Comparison of ENCODE assay signal across 15 cellular contexts in genomic region chr10:47354162-47354561, GRCh38. TPM values are rescaled to one million over a fixed set of nuclear protein-coding genes. Genes with fewer than 3 reads are reported as not detected.
DNase-seq lines count a peak whose midpoint lies in the region; ATAC-seq and TF ChIP-seq lines count a peak whose summit lies in the region.
"Had no signal": no experiment of that assay in that cellular context is flagged by ENCODE, and none has a peak within 500 bp of the region (broad histone marks: within the 10 kb centered on the region; RNA-seq: fewer than 3 reads in every experiment).

No MANE protein-coding gene starts in this region.

- CTCF ChIA-PET in HCT116 (lab: Charles Lee) = interaction anchor here (1.1 to 1.7 kb wide), 2 partner anchors 10 to 14 kb away, joined by 3 to 5 read pairs; no protein-coding TSS in a partner anchor
- CTCF ChIA-PET in WTC11 (lab: Charles Lee) = interaction anchor here (0.6 to 3.2 kb wide), 4 partner anchors 14 to 36 kb away, joined by 3 to 14 read pairs (median 6); partner anchors contain the start of gene ZNF488

- POLR2A ChIA-PET in HCT116 (lab: Charles Lee) (no interaction called here), WTC11 (lab: Charles Lee) (no interaction called here)

- RAD21 ChIA-PET in HCT116 (lab: Charles Lee; ENCODE audit: low non-redundant PET in 1 of 2, low total read pairs in 2 of 2, uncharacterized antibody in 2 of 2, unreplicated experiment in 2 of 2) = no interaction called here

- no peaks in the 10 kb centered on the region for H4K20me1 ChIP-seq in HCT116 (ENCODE audit: insufficient read depth)

- H3K79me2 ChIP-seq in HCT116 (ENCODE audit: insufficient read depth, low read length) = no peaks in the 10 kb centered on the region

- no peak overlapping the region for H3K4me3 ChIP-seq in HCT116 (replicated peaks in 1 of 2; ENCODE audit: low read depth in 1 of 2, low read length in 2 of 2)

- H3K9ac ChIP-seq in HCT116 (ENCODE audit: low read length) = no peak overlapping the region

- no peaks in the 10 kb centered on the region for H3K9me3 Mint-ChIP-seq in WTC11
- H3K9me3 Mint-ChIP-seq: stimulated activated naive CD8-positive, alpha-beta T cell treated with anti-CD3 and anti-CD28 coated beads, Interleukin-15, Interleukin-2, amounts not matched to agents 100 ng/mL and 50 ng/mL, for 24 hours had no signal

- no peak overlapping the region for H3K27ac Mint-ChIP-seq in WTC11
- H3K27ac Mint-ChIP-seq: stimulated activated naive CD8-positive, alpha-beta T cell treated with anti-CD3 and anti-CD28 coated beads, Interleukin-15, Interleukin-2, amounts not matched to agents 100 ng/mL and 50 ng/mL, for 24 hours had no signal

- no peak overlapping the region for H3K4me2 ChIP-seq in HCT116 (ENCODE audit: low read length)

- H3K4me1 Mint-ChIP-seq in WTC11 = no peaks in the 10 kb centered on the region

- no peak overlapping the region for H3K4me3 Mint-ChIP-seq in WTC11
- H3K4me3 Mint-ChIP-seq: stimulated activated naive CD8-positive, alpha-beta T cell treated with anti-CD3 and anti-CD28 coated beads, Interleukin-15, Interleukin-2, amounts not matched to agents 100 ng/mL and 50 ng/mL, for 24 hours had no signal

- no peaks in the 10 kb centered on the region for H3K27me3 ChIP-seq in HCT116 (ENCODE audit: insufficient read depth, low read length)

- no peaks in the 10 kb centered on the region for H3K9me3 ChIP-seq in HCT116 (ENCODE audit: control insufficient read depth in 1 of 2, insufficient read depth in 1 of 2, low read depth in 1 of 2, low read length in 2 of 2)

- no peaks in the 10 kb centered on the region for H3K9me2 ChIP-seq in HCT116 (ENCODE audit: insufficient read depth)

- ATAC-seq in HCT116 (peak; percentile 74), WTC11 (peak; percentile 45), GM18909 (IDR thresholded peaks at IDR 0.05; ENCODE audit: poor library complexity, unreplicated experiment) (no peak)

- peak; percentile 40 for DNase-seq in AG08396 (ENCODE audit: low spot score)
- DNase-seq in HCT116 (ENCODE audit: low read depth, low spot score) = no peak
- DNase-seq in WTC11 (ENCODE audit: low spot score) = no peak
- DNase-seq in iPS-NIHi7 (ENCODE audit: extremely low spot score) = peak; percentile 39
- DNase-seq in T-helper 9 cell = no peak
- DNase-seq in stimulated activated CD4-positive, alpha-beta T cell treated with anti-CD3 and anti-CD28 coated beads, Interleukin-2, amount 100 ng/mL, for 48 hours = no peak
- no peak for DNase-seq in CD1c-positive myeloid dendritic cell (ENCODE audit: extremely low spot score)
- DNase-seq: effector CD8-positive, alpha-beta T cell; hypothalamus; NCI-H2107 had no signal

- H3K36me3 ChIP-seq in HCT116 (ENCODE audit: control insufficient read depth in 1 of 2, insufficient read depth in 2 of 2, low read length in 2 of 2) = no peaks in the 10 kb centered on the region

- H3K4me1 ChIP-seq in HCT116 (ENCODE audit: control insufficient read depth in 1 of 2, insufficient read depth in 2 of 2, low read length in 2 of 2) = no peaks in the 10 kb centered on the region

- H3K36me3 Mint-ChIP-seq in WTC11 = no peaks in the 10 kb centered on the region

- intact Hi-C loops in HCT116 (cut with micrococcal nuclease) = no loop called here

- TF ChIP-seq RAD21 in HCT116 (IDR thresholded peaks at IDR 0.05; ENCODE audit: low read depth) = peak; percentile 54

- no peaks in the 10 kb centered on the region for H3K27me3 Mint-ChIP-seq in WTC11 (ENCODE audit: low read depth)
- H3K27me3 Mint-ChIP-seq: stimulated activated naive CD8-positive, alpha-beta T cell treated with anti-CD3 and anti-CD28 coated beads, Interleukin-15, Interleukin-2, amounts not matched to agents 100 ng/mL and 50 ng/mL, for 24 hours had no signal

- H2AFZ ChIP-seq in HCT116 (ENCODE audit: low read depth, low read length, poor library complexity, severe bottlenecking) = no peak overlapping the region

- no TSS peak for BruUV-seq in HCT116 (replicated peaks; lab: Mats Ljungman, UMichigan)

- TF ChIP-seq POLR2A in HCT116 (IDR thresholded peaks at IDR 0.05; ENCODE audit: borderline replicate concordance, extremely low read depth, insufficient read depth, insufficient read length) = no peak

- no peak overlapping the region for H3K27ac ChIP-seq in HCT116 (ENCODE audit: low read depth, low read length)

- TF ChIP-seq CTCF in HCT116 (IDR thresholded peaks at IDR 0.05 in 2 of 3, conservative IDR thresholded peaks at IDR 0.05 in 1 of 3; ENCODE audit: borderline replicate concordance in 1 of 3, insufficient read depth in 1 of 3, low read depth in 2 of 3, low read length in 2 of 3) = peak; percentile 6 to 34 (median 29); a peak in 2 of 6 replicates
- TF ChIP-seq CTCF in WTC11 (IDR thresholded peaks at IDR 0.05) = no peak

TF ChIP-seq in HCT116, 20 proteins besides CTCF, POLR2A, EP300 and RAD21:
- TF ChIP-seq FOSL1 (IDR thresholded peaks at IDR 0.05; ENCODE audit: low read depth) = no peak

TF ChIP-seq in WTC11, 78 proteins besides CTCF, POLR2A, EP300 and RAD21 (continues in another document):
- no peak for TF ChIP-seq ZNF281 (CRISPR knock-in tag; IDR thresholded peaks at IDR 0.05)
- TF ChIP-seq CREB1 (CRISPR knock-in tag; IDR thresholded peaks at IDR 0.05) = no peak
- no peak for TF ChIP-seq HMGXB4 (CRISPR knock-in tag; IDR thresholded peaks at IDR 0.05)
- TF ChIP-seq ZNF532 (CRISPR knock-in tag; IDR thresholded peaks at IDR 0.05; ENCODE audit: borderline replicate concordance) = no peak
- TF ChIP-seq ZNF416 (CRISPR knock-in tag; IDR thresholded peaks at IDR 0.05) = no peak

RNA-seq across cellular contexts. Expression of gene RBP3, which starts 6.0 kb away (rescaled TPM):
- total RNA-seq in HCT116 (2021; ENCODE audit: unreplicated experiment) = not detected
- 0.01 TPM in 1 of 2 replicates, not detected in the other for polyA plus RNA-seq in HCT116 (2012)
- not detected in 3 replicates for total RNA-seq in WTC11 (2021)
- total RNA-seq: H4, LHCN-M2 had no signal
- polyA plus RNA-seq: adipose tissue had no signal

RNA-seq across cellular contexts. Expression of gene ZNF488, which starts 29.9 kb away (rescaled TPM):
- total RNA-seq in HCT116 (2021; ENCODE audit: unreplicated experiment) = 3.9 TPM
- polyA plus RNA-seq in HCT116 (2012) = 1.8 and 2.1 TPM in 2 replicates
- total RNA-seq in WTC11 (2021) = 7.1 to 8.7 TPM (median 8.0 TPM) in 3 replicates

RNA-seq across cellular contexts. Expression of gene GDF2, which starts 31.9 kb away (rescaled TPM):
- total RNA-seq in HCT116 (2021; ENCODE audit: unreplicated experiment) (not detected), WTC11 (2021) (not detected in 3 replicates)
- polyA plus RNA-seq in HCT116 (2012) = not detected in 2 replicates
- total RNA-seq: H4, LHCN-M2 had no signal
- polyA plus RNA-seq: adipose tissue had no signal

RNA-seq across cellular contexts. Expression of gene GDF10, which starts 54.2 kb away (rescaled TPM):
- total RNA-seq in HCT116 (2021; ENCODE audit: unreplicated experiment) (not detected), WTC11 (2021) (0.09 to 0.24 TPM (median 0.18 TPM) in 3 replicates)
- polyA plus RNA-seq in HCT116 (2012) = not detected in 2 replicates
- total RNA-seq: H4, LHCN-M2 had no signal

Comparison
In these comparisons a context has a peak if more than half of its experiments do, and no peak if none do; other contexts are left out.
1. DNase-seq: peak in AG08396 (single experiment) and iPS-NIHi7 (single experiment); none in HCT116 (single experiment), WTC11 (single experiment), T-helper 9 cell (single experiment), stimulated activated CD4-positive, alpha-beta T cell treated with anti-CD3 and anti-CD28 coated beads, Interleukin-2, amount 100 ng/mL, for 48 hours (0 of 2) and CD1c-positive myeloid dendritic cell (single experiment).